Comparison of ENCODE assay signal across 18 cellular contexts in the genomic region with DNA sequence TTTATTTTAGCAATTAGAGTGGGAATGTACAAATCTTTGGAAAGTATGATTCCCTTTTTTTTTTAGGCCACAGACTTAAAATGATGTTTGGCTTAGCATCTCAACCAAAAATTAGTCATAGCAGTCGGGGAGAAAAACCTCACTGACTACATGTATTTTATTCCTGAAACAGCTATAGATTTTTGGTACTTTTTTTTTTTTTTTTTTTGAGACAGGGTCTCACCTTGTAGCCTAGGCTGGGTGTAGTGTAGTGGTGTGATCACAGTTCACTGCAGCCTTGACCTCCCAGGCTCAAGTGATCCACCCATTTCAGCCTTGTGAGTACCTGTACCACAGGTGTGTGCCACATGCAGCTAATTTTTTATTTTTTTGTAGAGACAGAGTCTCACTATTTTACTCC. TPM values are rescaled to one million over a fixed set of nuclear protein-coding genes. Genes with fewer than 3 reads are reported as not detected.
DNase-seq lines count a peak whose midpoint lies in the region.
"Had no signal": no experiment of that assay in that cellular context is flagged by ENCODE, and none has a peak within 500 bp of the region (broad histone marks: within the 10 kb centered on the region; RNA-seq: fewer than 3 reads in every experiment).

No MANE protein-coding gene starts in this region.

- intact Hi-C loops in activated naive CD4-positive, alpha-beta T cell treated with anti-CD3 and anti-CD28 coated beads for 36 hours (cut with micrococcal nuclease) = loop anchor here (1.0 to 2.0 kb wide), 5 partner anchors 23 to 322 kb away; a partner anchor contains a TSS

- no peak overlapping the region for H3K4me3 Mint-ChIP-seq in T-helper 1 cell treated with Interleukin-12 subunit alpha and Interleukin-12 subunit beta and Interleukin-4 antibody, amounts not matched to agents 30 μg/mL and 1 μg/mL, for 36 hours
- H3K4me3 Mint-ChIP-seq in activated naive CD4-positive, alpha-beta T cell treated with anti-CD3 and anti-CD28 coated beads for 36 hours = peak overlapping the region; percentile 39
- H3K4me3 Mint-ChIP-seq in activated naive CD8-positive, alpha-beta T cell = peak overlapping the region; percentile 67
- H3K4me3 Mint-ChIP-seq in stimulated activated naive CD8-positive, alpha-beta T cell treated with anti-CD3 and anti-CD28 coated beads, Interleukin-15, Interleukin-2, amounts not matched to agents 100 ng/mL and 50 ng/mL, for 24 hours = peak overlapping the region; percentile 57
- H3K4me3 Mint-ChIP-seq: CD14-positive monocyte, IgD-negative memory B cell had no signal

- no peak for DNase-seq in T-helper 1 cell
- peak; percentile 38 for DNase-seq in activated naive CD4-positive, alpha-beta T cell treated with anti-CD3 and anti-CD28 coated beads for 36 hours
- no peak for DNase-seq in activated naive CD4-positive, alpha-beta T cell treated with Interleukin-2 at 50 U/mL for 16 hours
- no peak for DNase-seq in AML-193 (lab: John Stamatoyannopoulos, UW)
- DNase-seq in SHP77 (lab: John Stamatoyannopoulos, UW) = no peak
- DNase-seq: DMS79, GOT3, Karpas-422, NCI-H1417 treated with DMSO at 0.1 percent for 48 hours, NCI-H187 treated with DMSO at 0.1 percent for 48 hours, NCI-H2227 treated with DMSO at 0.1 percent for 48 hours, NCI-H510A treated with DMSO at 0.1 percent for 48 hours, NCI-H774 had no signal

- H3K27ac Mint-ChIP-seq in T-helper 1 cell treated with Interleukin-12 subunit alpha and Interleukin-12 subunit beta and Interleukin-4 antibody, amounts not matched to agents 30 μg/mL and 1 μg/mL, for 36 hours = peak overlapping the region; percentile 45
- H3K27ac Mint-ChIP-seq in activated naive CD4-positive, alpha-beta T cell treated with anti-CD3 and anti-CD28 coated beads for 36 hours = peak overlapping the region; percentile 98
- peak overlapping the region; percentile 92 for H3K27ac Mint-ChIP-seq in activated naive CD8-positive, alpha-beta T cell
- peak overlapping the region; percentile 97 for H3K27ac Mint-ChIP-seq in stimulated activated naive CD8-positive, alpha-beta T cell treated with anti-CD3 and anti-CD28 coated beads, Interleukin-15, Interleukin-2, amounts not matched to agents 100 ng/mL and 50 ng/mL, for 24 hours
- H3K27ac Mint-ChIP-seq: IgD-negative memory B cell had no signal

- CTCF ChIA-PET in activated naive CD4-positive, alpha-beta T cell treated with anti-CD3 and anti-CD28 coated beads for 36 hours (lab: Charles Lee) = interaction anchor here (0.7 kb wide), 1 partner anchor 80 kb away, joined by 3 read pairs; no protein-coding TSS in a partner anchor

- H3K4me1 Mint-ChIP-seq in T-helper 1 cell treated with Interleukin-12 subunit alpha and Interleukin-12 subunit beta and Interleukin-4 antibody, amounts not matched to agents 30 μg/mL and 1 μg/mL, for 36 hours (ENCODE audit: low read depth) = peaks cover 8% of the 10 kb centered on the region
- H3K4me1 Mint-ChIP-seq in activated naive CD4-positive, alpha-beta T cell treated with anti-CD3 and anti-CD28 coated beads for 36 hours (ENCODE audit: low read depth) = peaks cover 59% of the 10 kb centered on the region
- peaks cover 26% of the 10 kb centered on the region for H3K4me1 Mint-ChIP-seq in activated naive CD8-positive, alpha-beta T cell (ENCODE audit: low read depth)
- peaks cover 45% of the 10 kb centered on the region for H3K4me1 Mint-ChIP-seq in stimulated activated naive CD8-positive, alpha-beta T cell treated with anti-CD3 and anti-CD28 coated beads, Interleukin-15, Interleukin-2, amounts not matched to agents 100 ng/mL and 50 ng/mL, for 24 hours (ENCODE audit: low read depth)
- H3K4me1 Mint-ChIP-seq: CD14-positive monocyte, IgD-negative memory B cell had no signal

- H3K27me3 Mint-ChIP-seq in T-helper 1 cell treated with Interleukin-12 subunit alpha and Interleukin-12 subunit beta and Interleukin-4 antibody, amounts not matched to agents 30 μg/mL and 1 μg/mL, for 36 hours (ENCODE audit: low read depth) = no peaks in the 10 kb centered on the region
- no peaks in the 10 kb centered on the region for H3K27me3 Mint-ChIP-seq in activated naive CD4-positive, alpha-beta T cell treated with anti-CD3 and anti-CD28 coated beads for 36 hours (ENCODE audit: low read depth)
- H3K27me3 Mint-ChIP-seq in activated naive CD8-positive, alpha-beta T cell = no peaks in the 10 kb centered on the region
- no peaks in the 10 kb centered on the region for H3K27me3 Mint-ChIP-seq in stimulated activated naive CD8-positive, alpha-beta T cell treated with anti-CD3 and anti-CD28 coated beads, Interleukin-15, Interleukin-2, amounts not matched to agents 100 ng/mL and 50 ng/mL, for 24 hours
- H3K27me3 Mint-ChIP-seq: IgD-negative memory B cell had no signal

- H3K36me3 Mint-ChIP-seq in T-helper 1 cell treated with Interleukin-12 subunit alpha and Interleukin-12 subunit beta and Interleukin-4 antibody, amounts not matched to agents 30 μg/mL and 1 μg/mL, for 36 hours (ENCODE audit: low read depth) = peaks cover 50% of the 10 kb centered on the region
- peaks cover 49% of the 10 kb centered on the region for H3K36me3 Mint-ChIP-seq in activated naive CD4-positive, alpha-beta T cell treated with anti-CD3 and anti-CD28 coated beads for 36 hours (ENCODE audit: low read depth)
- peaks cover 12% of the 10 kb centered on the region for H3K36me3 Mint-ChIP-seq in activated naive CD8-positive, alpha-beta T cell
- peaks cover 76% of the 10 kb centered on the region for H3K36me3 Mint-ChIP-seq in stimulated activated naive CD8-positive, alpha-beta T cell treated with anti-CD3 and anti-CD28 coated beads, Interleukin-15, Interleukin-2, amounts not matched to agents 100 ng/mL and 50 ng/mL, for 24 hours (ENCODE audit: low read depth)

- H3K9me3 Mint-ChIP-seq in T-helper 1 cell treated with Interleukin-12 subunit alpha and Interleukin-12 subunit beta and Interleukin-4 antibody, amounts not matched to agents 30 μg/mL and 1 μg/mL, for 36 hours = no peaks in the 10 kb centered on the region
- no peaks in the 10 kb centered on the region for H3K9me3 Mint-ChIP-seq in activated naive CD4-positive, alpha-beta T cell treated with anti-CD3 and anti-CD28 coated beads for 36 hours
- H3K9me3 Mint-ChIP-seq in activated naive CD8-positive, alpha-beta T cell (ENCODE audit: low read depth) = no peaks in the 10 kb centered on the region
- no peaks in the 10 kb centered on the region for H3K9me3 Mint-ChIP-seq in stimulated activated naive CD8-positive, alpha-beta T cell treated with anti-CD3 and anti-CD28 coated beads, Interleukin-15, Interleukin-2, amounts not matched to agents 100 ng/mL and 50 ng/mL, for 24 hours
- H3K9me3 Mint-ChIP-seq: CD14-positive monocyte, IgD-negative memory B cell had no signal

RNA-seq across cellular contexts. Expression of a gene that starts 23.4 kb away (rescaled TPM):
- total RNA-seq in activated naive CD4-positive, alpha-beta T cell treated with anti-CD3 and anti-CD28 coated beads for 36 hours = 10 to 100 TPM; 29.1 to 31.1 TPM

RNA-seq across cellular contexts. Expression of a gene that starts 48.2 kb away (rescaled TPM):
- total RNA-seq in activated naive CD4-positive, alpha-beta T cell treated with anti-CD3 and anti-CD28 coated beads for 36 hours = 10 to 100 TPM; 42.1 to 48.5 TPM

RNA-seq across cellular contexts. Expression of a gene that starts 48.4 kb away (rescaled TPM):
- 10 to 100 TPM; 15.2 to 15.4 TPM for total RNA-seq in activated naive CD4-positive, alpha-beta T cell treated with anti-CD3 and anti-CD28 coated beads for 36 hours

Comparison
In these comparisons a context has a peak if more than half of its experiments do, and no peak if none do; other contexts are left out.
1. H3K27ac Mint-ChIP-seq: peak in every context shown above with its lines; median percentile 98 in activated naive CD4-positive, alpha-beta T cell treated with anti-CD3 and anti-CD28 coated beads for 36 hours; 97 in stimulated activated naive CD8-positive, alpha-beta T cell treated with anti-CD3 and anti-CD28 coated beads, Interleukin-15, Interleukin-2, amounts not matched to agents 100 ng/mL and 50 ng/mL, for 24 hours; 92 in activated naive CD8-positive, alpha-beta T cell; 45 in T-helper 1 cell treated with Interleukin-12 subunit alpha and Interleukin-12 subunit beta and Interleukin-4 antibody, amounts not matched to agents 30 μg/mL and 1 μg/mL, for 36 hours.